ENCODE assay signal across 13 cellular contexts in the genomic region with DNA sequence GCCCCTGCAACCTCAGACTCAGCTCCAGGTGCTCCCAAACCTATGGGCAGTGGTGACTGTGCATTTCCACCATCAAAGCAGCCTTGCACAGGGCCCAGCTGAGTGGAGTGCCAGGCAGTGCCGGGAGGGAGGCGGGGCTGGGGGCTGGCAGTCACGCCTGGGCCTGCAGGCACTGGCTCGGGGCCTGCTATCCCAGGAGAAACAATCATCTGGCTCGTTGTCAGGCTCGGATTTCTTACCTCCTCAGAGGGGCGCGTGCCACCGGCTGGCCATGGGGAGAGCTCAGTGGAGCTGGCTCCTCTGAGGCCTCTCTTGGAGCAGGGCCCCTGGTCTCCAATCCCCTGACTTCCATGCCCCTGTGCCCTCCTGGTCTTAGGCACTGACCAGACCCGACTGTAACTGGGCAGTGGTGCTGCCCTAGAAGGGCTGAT. TPM values are rescaled to one million over a fixed set of nuclear protein-coding genes. Genes with fewer than 3 reads are reported as not detected.
DNase-seq lines count a peak whose midpoint lies in the region; ATAC-seq, FAIRE-seq and TF ChIP-seq lines count a peak whose summit lies in the region.
"Had no signal": no experiment of that assay in that cellular context is flagged by ENCODE, and none has a peak within 500 bp of the region (broad histone marks: within the 10 kb centered on the region; RNA-seq: fewer than 3 reads in every experiment).

No MANE protein-coding gene starts in this region.

- no peak for ATAC-seq in lung (ENCODE audit: insufficient read depth, low FRiP score)
- ATAC-seq: K562 had no signal

- peak overlapping the region; percentile 35; the same call in 1 of the 2 replicates for H2AFZ ChIP-seq in H1 (ENCODE audit: low read length)

- H2BK120ac ChIP-seq in H1 (replicated peaks; ENCODE audit: low read depth, low read length): no peak overlapping the region

- H4K20me1 ChIP-seq in BLaER1: no peaks in the 10 kb centered on the region
- no peaks in the 10 kb centered on the region for H4K20me1 ChIP-seq in H1 (replicated peaks in 1 of 2; ENCODE audit: control insufficient read depth in 1 of 2, insufficient read depth in 2 of 2, low read length in 2 of 2)

- CTCF ChIA-PET in H1 (lab: Charles Lee; ENCODE audit: partially characterized antibody): interaction anchor here (0.9 to 3.6 kb wide), 8 partner anchors 9 to 60 kb away, joined by 3 to 16 read pairs (median 4); no protein-coding TSS in a partner anchor

- H3K56ac ChIP-seq in H1 (replicated peaks; ENCODE audit: insufficient read length, low read depth, low read length): no peak overlapping the region

- H3K27me3 ChIP-seq in BLaER1 (no peaks in the 10 kb centered on the region), H1 (replicated peaks in 1 of 4; ENCODE audit: control insufficient read depth in 3 of 4, extremely low read depth in 1 of 4, insufficient read depth in 3 of 4, low read length in 3 of 4) (no peaks in the 10 kb centered on the region; a peak in 1 of 7 replicates), lung (ENCODE audit: control insufficient read depth, insufficient read depth) (no peaks in the 10 kb centered on the region)

- H4K91ac ChIP-seq in H1 (replicated peaks; ENCODE audit: insufficient read length, low read length): no peak overlapping the region

- no peaks in the 10 kb centered on the region for H3K79me2 ChIP-seq in H1 (ENCODE audit: control insufficient read depth in 1 of 2, insufficient read depth in 2 of 2, low read length in 2 of 2)

- H3K9ac ChIP-seq in BLaER1 (no peak overlapping the region), H1 (replicated peaks in 1 of 4; ENCODE audit: extremely low read depth in 1 of 4, low read depth in 3 of 4, low read length in 3 of 4) (no peak overlapping the region)

- TF ChIP-seq EP300 in H1 (IDR thresholded peaks at IDR 0.05; ENCODE audit: borderline replicate concordance in 1 of 2, low read depth in 2 of 2, low read length in 2 of 2): no peak

- POLR2A ChIA-PET in H1 (lab: Charles Lee; ENCODE audit: partially characterized antibody): interaction anchor here (0.7 to 1.5 kb wide), 3 partner anchors 11 to 50 kb away, joined by 3 to 4 read pairs (median 4); no protein-coding TSS in a partner anchor

- H3K36me3 ChIP-seq in BLaER1: no peaks in the 10 kb centered on the region
- no peaks in the 10 kb centered on the region for H3K36me3 ChIP-seq in H1 (ENCODE audit: control insufficient read depth in 2 of 4, insufficient read depth in 4 of 4, low read length in 3 of 4)
- H3K36me3 ChIP-seq in lung (ENCODE audit: control insufficient read depth in 2 of 2, insufficient read depth in 2 of 2, low read length in 2 of 2): no peaks in the 10 kb centered on the region

- H3K4me3 ChIP-seq in BLaER1: no peak overlapping the region
- no peak overlapping the region for H3K4me3 ChIP-seq in H1 (ENCODE audit: extremely low read depth in 1 of 4, insufficient read depth in 2 of 4, low read depth in 3 of 4, low read length in 4 of 4)
- H3K4me3 ChIP-seq in lung: no peak overlapping the region
- H3K4me3 ChIP-seq: K562 had no signal

- TF ChIP-seq CTCF in H1 (IDR thresholded peaks at IDR 0.05; ENCODE audit: control extremely low read depth in 1 of 3, insufficient read depth in 1 of 3, low read depth in 1 of 3, low read length in 3 of 3) (no peak), lung (IDR thresholded peaks at IDR 0.05; ENCODE audit: control extremely low read depth, extremely low read depth) (no peak)

- 0 out of 2 replicates have a peak overlapping the region, but pooled peaks have one; percentile 81 for H2BK15ac ChIP-seq in H1 (ENCODE audit: low read length)

- H3K4me2 ChIP-seq in BLaER1 (0 out of 2 replicates have a peak overlapping the region, but pooled peaks have one; percentile 17), H1 (ENCODE audit: insufficient read depth in 1 of 2, low read depth in 2 of 2, low read length in 2 of 2) (no peak overlapping the region)

- no peak overlapping the region for H3K4ac ChIP-seq in H1 (replicated peaks; ENCODE audit: insufficient read length, low read depth, low read length)

- no peak overlapping the region for H4K5ac ChIP-seq in H1 (ENCODE audit: insufficient read length, low read depth, low read length)

- H3K14ac ChIP-seq in H1 (ENCODE audit: insufficient read length): no peak overlapping the region

- no peaks in the 10 kb centered on the region for H3K9me3 ChIP-seq in BLaER1
- no peaks in the 10 kb centered on the region for H3K9me3 ChIP-seq in H1 (ENCODE audit: insufficient read depth in 2 of 2, low read depth in 1 of 2, low read length in 1 of 2)
- H3K9me3 ChIP-seq in lung (ENCODE audit: control insufficient read depth in 2 of 2, insufficient read depth in 1 of 2, low read length in 1 of 2): no peaks in the 10 kb centered on the region

- peaks cover 2% of the 10 kb centered on the region; the same call in 1 of the 2 replicates for H3K23me2 ChIP-seq in H1 (ENCODE audit: low read depth, low read length)

- no peak overlapping the region for H3K23ac ChIP-seq in H1 (ENCODE audit: insufficient read length)

- no peak overlapping the region for H2BK5ac ChIP-seq in H1 (ENCODE audit: low read depth, low read length)

- no peak overlapping the region for H2BK12ac ChIP-seq in H1 (ENCODE audit: low read depth, low read length)

- H3K18ac ChIP-seq in H1 (ENCODE audit: extremely low read depth, low read length): 0 out of 2 replicates have a peak overlapping the region, but pooled peaks have one; percentile 32

- WGBS in H1 (ENCODE audit: extremely low coverage in 1 of 2, insufficient coverage in 1 of 2, insufficient read length in 1 of 2, insufficient replicate concordance in 2 of 2, low coverage in 1 of 2, low lambda C conversion rate in 2 of 2, missing lambda C conversion rate in 1 of 2), 2 experiments: 70% methylated on average over 10 of the region's 10 CpGs; no CpG with 5 or more reads in 1 of the 2 experiments
- 45 to 86% methylated on average over 7 to 10 of the region's 10 CpGs for WGBS in lung, 2 donors

- no peak overlapping the region for H2AK5ac ChIP-seq in H1 (ENCODE audit: low read depth, low read length)

- H3K27ac ChIP-seq in BLaER1 (peak overlapping the region; percentile 46; the same call in 1 of the 2 replicates), H1 (ENCODE audit: low read depth, low read length) (no peak overlapping the region), lung (ENCODE audit: low read depth in 1 of 2, low read length in 1 of 2) (peak overlapping the region; percentile 55 to 75)

- no peak overlapping the region for H2BK20ac ChIP-seq in H1 (ENCODE audit: low read length)

- no peaks in the 10 kb centered on the region for H3K79me1 ChIP-seq in H1 (ENCODE audit: low read depth, low read length)

- peak; percentile 76 for DNase-seq in NCI-H2107 treated with DMSO at 0.1 percent for 48 hours (lab: John Stamatoyannopoulos, UW; ENCODE audit: unreplicated experiment)
- DNase-seq in H1 (ENCODE audit: low read depth in 1 of 2, low spot score in 2 of 2): peak in 1 of 2 experiments; percentile 50
- peak; percentile 51 for DNase-seq in lung (ENCODE audit: low spot score)
- DNase-seq in GF-D8 (lab: John Stamatoyannopoulos, UW): no peak
- no peak for DNase-seq in activated CD4-positive, alpha-beta T cell treated with anti-CD3 and anti-CD28 coated beads, Interleukin-2, amount 50 U/mL, for 4 hours
- DNase-seq in NCI-H526 treated with DMSO at 0.1 percent for 48 hours (lab: John Stamatoyannopoulos, UW): no peak
- no peak for DNase-seq in Kasumi-1 (lab: John Stamatoyannopoulos, UW)
- DNase-seq: activated CD8-positive, alpha-beta memory T cell treated with anti-CD3 and anti-CD28 coated beads, Interleukin-2, amount 50 U/mL, for 4 hours; T1000 had no signal

- peaks cover 55% of the 10 kb centered on the region for H3K4me1 ChIP-seq in BLaER1
- peaks cover under 1 to 10% (median 7%) of the 10 kb centered on the region in 4 experiments for H3K4me1 ChIP-seq in H1 (replicated peaks in 1 of 4; ENCODE audit: control insufficient read depth in 3 of 4, insufficient read depth in 4 of 4, low read length in 3 of 4)
- H3K4me1 ChIP-seq in lung (ENCODE audit: control insufficient read depth in 2 of 2, insufficient read depth in 2 of 2, low read length in 2 of 2): peaks cover 0 to 11% of the 10 kb centered on the region in 2 donors

- H4K8ac ChIP-seq in H1 (ENCODE audit: extremely low read depth, insufficient read depth, low read length): no peak overlapping the region

- TF ChIP-seq RAD21 in H1 (IDR thresholded peaks at IDR 0.05 in 1 of 2, conservative IDR thresholded peaks at IDR 0.05 in 1 of 2; ENCODE audit: low read depth in 2 of 2, low read length in 2 of 2): no peak

- no peak for FAIRE-seq in H1 (lab: Jason Lieb, UNC)
- FAIRE-seq: colon, K562, urothelium cell line had no signal

- TF ChIP-seq POLR2A in H1 (IDR thresholded peaks at IDR 0.05; ENCODE audit: control extremely low read depth in 1 of 2, low read depth in 2 of 2, low read length in 2 of 2): no peak

TF ChIP-seq in H1, 55 proteins besides CTCF, POLR2A, EP300 and RAD21 (continues in another document):
- TF ChIP-seq KDM1A (IDR thresholded peaks at IDR 0.05; ENCODE audit: borderline replicate concordance, low read length) (no peak), SUZ12 (IDR thresholded peaks at IDR 0.05; ENCODE audit: low read length) (no peak), CHD2 (IDR thresholded peaks at IDR 0.05; ENCODE audit: low read length) (no peak), HDAC6 (IDR thresholded peaks at IDR 0.05; ENCODE audit: low read depth, low read length) (no peak), ASH2L (IDR thresholded peaks at IDR 0.05; ENCODE audit: low read length) (no peak), TEAD4 (IDR thresholded peaks at IDR 0.05; ENCODE audit: low read depth, low read length) (no peak)

RNA-seq across cellular contexts. Expression of a gene that starts 20.2 kb away (rescaled TPM):
- 8.9 and 9.7 TPM in 2 replicates for total RNA-seq in H1 (2021; fragmentation: NEBNext Ultra II Directional; extraction: Animal tissue kit (Norgen Biotek cat#: 25700))
- polyA plus RNA-seq in H1 (2011; rRNA removed) (2.6 and 4.5 TPM in 2 replicates), lung (10 to 100 TPM; 12.0 to 29.2 TPM)
- polyA plus RNA-seq in H1 (2011; cell fraction: cytosol; rRNA removed): 2.7 TPM
- 9.9 TPM for polyA plus RNA-seq in H1 (2011; cell fraction: nucleus; rRNA removed)
- polyA plus RNA-seq in H1 (2012, experiment 1 of 2): 5.3 to 8.0 TPM (median 5.5 TPM) in 4 replicates
- polyA plus RNA-seq in H1 (2012, experiment 2 of 2): 2.4 TPM
- 4.8 TPM for polyA plus RNA-seq in H1 (2013, experiment 1 of 2)
- polyA plus RNA-seq in H1 (2013, experiment 2 of 2): 5.1 TPM
- polyA minus RNA-seq in H1 (2011; rRNA and poly(A)+ RNA removed): 5.4 and 9.3 TPM in 2 replicates
- polyA minus RNA-seq in H1 (2011; cell fraction: cytosol; rRNA and poly(A)+ RNA removed): 5.7 TPM
- polyA minus RNA-seq in H1 (2011; cell fraction: nucleus; rRNA and poly(A)+ RNA removed): 7.7 TPM
- 10 to 100 TPM; 47.5 to 66.6 TPM for total RNA-seq in lung

Comparison
In these comparisons a context has a peak if more than half of its experiments do, and no peak if none do; other contexts are left out.
1. DNase-seq: peak in NCI-H2107 treated with DMSO at 0.1 percent for 48 hours (single experiment) and lung (single experiment); none in GF-D8 (single experiment), activated CD4-positive, alpha-beta T cell treated with anti-CD3 and anti-CD28 coated beads, Interleukin-2, amount 50 U/mL, for 4 hours (0 of 2), NCI-H526 treated with DMSO at 0.1 percent for 48 hours (single experiment) and Kasumi-1 (0 of 2).